In the genomic region with DNA sequence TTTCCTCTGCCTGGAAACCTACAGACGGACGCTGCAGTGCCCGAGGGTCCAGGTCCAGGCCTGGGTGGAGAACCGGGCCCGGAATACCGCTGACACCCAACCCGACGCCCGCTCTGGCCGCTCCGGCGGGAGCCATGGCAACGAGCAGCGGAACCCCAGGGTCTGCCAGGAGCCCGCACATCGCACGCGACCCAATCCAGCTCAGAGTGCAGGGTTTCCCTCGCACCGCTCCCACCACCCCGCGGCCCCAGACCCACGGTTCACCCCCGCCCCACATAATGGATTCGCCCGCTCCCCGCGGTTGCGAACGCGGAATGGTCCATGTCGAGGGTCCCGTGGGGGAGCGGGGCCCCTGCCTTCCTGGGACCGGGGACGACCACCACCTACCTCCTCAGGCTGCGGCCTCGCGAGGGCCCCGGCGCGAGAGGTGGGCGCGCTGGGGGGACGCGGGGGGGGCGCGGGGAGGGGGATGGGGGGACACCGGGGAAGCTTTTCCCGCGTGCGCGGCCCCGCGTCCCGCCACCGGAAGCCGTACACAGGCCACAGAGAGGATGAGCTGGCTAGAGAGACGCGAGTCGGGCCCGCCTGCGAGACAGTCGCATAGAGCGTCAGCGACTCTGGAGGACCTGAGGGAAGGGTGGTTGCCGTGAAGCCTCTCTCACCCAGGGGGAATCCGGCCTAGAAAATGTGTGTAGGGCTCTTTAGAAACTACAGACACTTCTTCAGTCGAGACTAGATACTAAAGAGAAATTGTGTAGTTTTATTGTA, we compare ENCODE assay signal across 8 cellular contexts. TPM values are rescaled to one million over a fixed set of nuclear protein-coding genes. Genes with fewer than 3 reads are reported as not detected.
A peak's percentile ranks its signal among the peaks of the same experiment; 100 is the strongest.
DNase-seq lines count a peak whose midpoint lies in the region; ATAC-seq and TF ChIP-seq lines count a peak whose summit lies in the region.

SSRP1 (minus strand) TSS at position 550 of the 768 bp plus-strand sequence. CDS start 771 bp downstream, outside the sequence.

- peaks cover 0 to 31% (median 11%) of the 10 kb centered on the region in 4 donors for H3K36me3 ChIP-seq in right lobe of liver

- H3K9me3 ChIP-seq in right lobe of liver: no peaks in the 10 kb centered on the region

- intact Hi-C loops in dorsolateral prefrontal cortex (cut with DNase I) (loop anchor here (1.0 to 5.0 kb wide), 2 partner anchors 10 to 312 kb away; partner anchors contain the start of gene YPEL4 (in 1 of the 2)), right lobe of liver (cut with DNase I) (no loop called here)

- peaks cover 0 to 14% (median 0%) of the 10 kb centered on the region in 4 donors for H3K4me1 ChIP-seq in right lobe of liver

- peak; percentile 47 for TF ChIP-seq POLR2A in right lobe of liver (IDR thresholded peaks at IDR 0.05)

- H3K27me3 ChIP-seq in dorsolateral prefrontal cortex: no peaks in the 10 kb centered on the region
- no peaks in the 10 kb centered on the region for H3K27me3 ChIP-seq in right lobe of liver

- H3K27ac ChIP-seq in dorsolateral prefrontal cortex: peak within 1 kb of the TSS; percentile 35 to 96 (median 84)
- H3K27ac ChIP-seq in right lobe of liver: peak within 1 kb of the TSS; percentile 60 to 83 (median 65)

- DNase-seq in C1 segment of cervical spinal cord (lab: John Stamatoyannopoulos, UW) (peak; percentile 23 to 89 (median 72)), NCI-H526 (lab: John Stamatoyannopoulos, UW) (peak; percentile 83 to 95), dorsolateral prefrontal cortex (peak; percentile 81 to 95 (median 92)), right lobe of liver (peak; percentile 87 to 90 (median 89))
- peak; percentile 87 to 89 for DNase-seq in activated CD4-positive, alpha-beta T cell treated with anti-CD3 and anti-CD28 coated beads, Interleukin-2, amount 50 U/mL, for 48 hours
- DNase-seq in stimulated activated CD4-positive, alpha-beta T cell treated with anti-CD3 and anti-CD28 coated beads, Interleukin-4, amount 100 ng/mL, for 4 hours: peak; percentile 82 to 88

- TF ChIP-seq CTCF in dorsolateral prefrontal cortex (IDR thresholded peaks at IDR 0.05 in 54 of 56, conservative IDR thresholded peaks at IDR 0.05 in 2 of 56; ENCODE audit: low read depth in 1 of 56, partially characterized antibody in 56 of 56) (peak in 53 of 56 donors; percentile 15 to 65 (median 37)), right lobe of liver (IDR thresholded peaks at IDR 0.05) (peak in 1 of 4 donors; percentile 9)

- 0% methylated on average over 12 of the region's 69 CpGs for WGBS in right lobe of liver (ENCODE audit: insufficient coverage, low coverage, low lambda C conversion rate, missing lambda C conversion rate)

- H3K4me3 ChIP-seq in dorsolateral prefrontal cortex (peak within 1 kb of the TSS; percentile 47 to 98 (median 88)), right lobe of liver (peak within 1 kb of the TSS; percentile 75 to 85 (median 83))

- peak; percentile 100 for ATAC-seq in GM19324 (IDR thresholded peaks at IDR 0.05; ENCODE audit: low FRiP score, unreplicated experiment)
- ATAC-seq in HG03457 (IDR thresholded peaks at IDR 0.05; ENCODE audit: unreplicated experiment): peak; percentile 98
- ATAC-seq in right lobe of liver: peak; percentile 97 to 99 (median 98)

RNA-seq across cellular contexts. Expression of gene SSRP1, which starts in this region (rescaled TPM):
- total RNA-seq in dorsolateral prefrontal cortex (10 to 100 TPM; 43.7 to 71.1 (median 56.7) TPM), right lobe of liver (10 to 100 TPM; 24.5 to 47.9 (median 29.9) TPM)

Comparison
In these comparisons a context has a peak if more than half of its experiments do, and no peak if none do; other contexts are left out.
1. Peak in every context shown above with its lines: DNase-seq, ATAC-seq, H3K4me3 ChIP-seq and H3K27ac ChIP-seq.
2. intact Hi-C loops: an anchor here in dorsolateral prefrontal cortex (1.0 to 5.0 kb wide); none called in right lobe of liver.